Comparison of ENCODE assay signal across 8 cellular contexts in genomic region chr21:29073222-29074006, GRCh38. TPM values are rescaled to one million over a fixed set of nuclear protein-coding genes. Genes with fewer than 3 reads are reported as not detected.
DNase-seq lines count a peak whose midpoint lies in the region; ATAC-seq and TF ChIP-seq lines count a peak whose summit lies in the region.

CCT8 (minus strand) TSS chr21:29073648; CDS start chr21:29073590, 58 bp downstream.

- H3K27me3 ChIP-seq in heart left ventricle, result no peaks in the 10 kb centered on the region

- no peaks in the 10 kb centered on the region for H3K9me3 Mint-ChIP-seq in type B pancreatic cell

- in situ Hi-C loops in GM13976 (cut with MboI; ENCODE audit: low sequenced_read_pairs, unreplicated experiment), result no loop called here

- WGBS in heart left ventricle, 4 donors, result 0% methylated on average over 47 to 62 of the region's 62 CpGs

- peak within 1 kb of the TSS; percentile 84 to 95 (median 90) for H3K27ac ChIP-seq in heart left ventricle

- H3K36me3 Mint-ChIP-seq in type B pancreatic cell, result peaks cover 9% of the 10 kb centered on the region

- H3K4me3 Mint-ChIP-seq in type B pancreatic cell, result peak within 1 kb of the TSS; percentile 100

- DNase-seq in GM13976 (ENCODE audit: low spot score) (peak; percentile 95), NCI-H146 treated with DMSO at 0.1 percent for 48 hours (lab: John Stamatoyannopoulos, UW; ENCODE audit: unreplicated experiment) (peak; percentile 89), amniotic epithelial cell (ENCODE audit: low read depth) (peak; percentile 100), heart left ventricle (peak; percentile 99 to 100 (median 100)), pons (ENCODE audit: low spot score) (peak; percentile 99), type B pancreatic cell (ENCODE audit: extremely low spot score, unreplicated experiment) (peak; percentile 97)

- H3K9me3 ChIP-seq in heart left ventricle, result no peaks in the 10 kb centered on the region

- peak in 1 of 2 donors; percentile 86 for TF ChIP-seq POLR2A in heart left ventricle (IDR thresholded peaks at IDR 0.05)

- H3K36me3 ChIP-seq in heart left ventricle, result peaks cover 0 to 26% (median 18%) of the 10 kb centered on the region in 9 donors

- peak within 1 kb of the TSS; percentile 38 to 99 (median 86) for H3K4me3 ChIP-seq in heart left ventricle

- ATAC-seq in HG02870 (IDR thresholded peaks at IDR 0.05; ENCODE audit: unreplicated experiment) (peak; percentile 90), heart left ventricle (peak; percentile 97 to 99 (median 98))

- H3K4me1 Mint-ChIP-seq in type B pancreatic cell (ENCODE audit: unreplicated experiment), result peaks cover 18% of the 10 kb centered on the region

- H3K27me3 Mint-ChIP-seq in type B pancreatic cell, result no peaks in the 10 kb centered on the region

- H3K27ac Mint-ChIP-seq in type B pancreatic cell, result peak within 1 kb of the TSS; percentile 99

- TF ChIP-seq CTCF in GM13976 (IDR thresholded peaks at IDR 0.05; ENCODE audit: borderline replicate concordance, control extremely low read depth, extremely low read depth, insufficient read depth, missing control alignments), result no peak
- no peak for TF ChIP-seq CTCF in heart left ventricle (IDR thresholded peaks at IDR 0.05)
- no peak for TF ChIP-seq CTCF in type B pancreatic cell (conservative IDR thresholded peaks at IDR 0.05)

- H3K4me1 ChIP-seq in heart left ventricle, result peaks cover 6 to 49% (median 25%) of the 10 kb centered on the region in 12 donors

- intact Hi-C loops in T-helper 1 cell treated with Interleukin-12 subunit alpha and Interleukin-12 subunit beta and Interleukin-4 antibody, amounts not matched to agents 30 ng/mL and 1 ng/mL, for 36 hours (cut with micrococcal nuclease), result loop anchor here (1.0 to 5.0 kb wide), 11 partner anchors 49 to 1644 kb away; partner anchors contain the start of genes KRTAP21-3, LTN1 and USP16
- intact Hi-C loops in heart left ventricle (cut with DNase I), result loop anchor here in 3 of 10 donors (2.0 to 10.0 kb wide), 3 partner anchors 46 to 231 kb away; partner anchors contain the start of gene USP16 (in 1 of the 3)

RNA-seq across cellular contexts. Expression of gene CCT8, which starts in this region (rescaled TPM):
- total RNA-seq in T-helper 1 cell treated with Interleukin-12 subunit alpha and Interleukin-12 subunit beta and Interleukin-4 antibody, amounts not matched to agents 30 ng/mL and 1 ng/mL, for 36 hours, result 236 and 239 TPM in 2 replicates
- 100 to 1,000 TPM in 6 of 9 donors, 10 to 100 TPM in 3; 88.8 to 147 (median 110) TPM for total RNA-seq in heart left ventricle
- polyA plus RNA-seq in heart left ventricle, result 100 to 1,000 TPM in 1 of 2 donors, 10 to 100 TPM in 1; 98.0 to 198 TPM
- 167 and 218 TPM in 2 replicates for total RNA-seq in type B pancreatic cell (ENCODE audit: low replicate concordance)

Comparison
In these comparisons a context has a peak if more than half of its experiments do, and no peak if none do; other contexts are left out.
1. Peak in every context shown above with its lines: DNase-seq, ATAC-seq, H3K4me3 ChIP-seq and H3K27ac ChIP-seq.